ENCODE assay signal across 21 cellular contexts in the genomic region with DNA sequence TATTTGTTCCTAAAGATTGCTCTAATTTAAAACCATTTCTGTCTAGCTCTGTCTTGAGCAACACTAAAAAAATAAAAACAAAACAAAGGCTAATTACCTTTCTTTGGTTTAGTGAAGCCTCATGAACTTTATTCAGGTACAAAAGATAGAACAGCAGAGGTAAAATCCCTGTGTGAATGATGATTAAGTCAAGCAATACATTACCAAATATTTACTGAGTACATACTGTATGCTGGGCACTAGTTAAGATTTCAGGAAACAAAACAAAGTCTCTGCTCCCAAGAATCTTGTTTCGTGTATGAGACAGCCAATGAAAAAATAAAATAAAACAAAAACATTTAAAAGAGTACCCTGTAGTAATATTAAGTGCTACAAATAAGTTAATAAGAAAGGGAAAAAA.
A peak's percentile ranks its signal among the peaks of the same experiment; 100 is the strongest.
DNase-seq lines count a peak whose midpoint lies in the region; ATAC-seq, FAIRE-seq and TF ChIP-seq lines count a peak whose summit lies in the region.
"Had no signal": no experiment of that assay in that cellular context is flagged by ENCODE, and none has a peak within 500 bp of the region (broad histone marks: within the 10 kb centered on the region; RNA-seq: fewer than 3 reads in every experiment).

No MANE protein-coding gene starts in this region.

- no peaks in the 10 kb centered on the region for H3K9me3 ChIP-seq in Caco-2
- H3K9me3 ChIP-seq: BE2C, HAP-1 had no signal

- peaks cover 16% of the 10 kb centered on the region for H3K4me1 Mint-ChIP-seq in Caco-2 (ENCODE audit: low read depth, unreplicated experiment)
- H3K4me1 Mint-ChIP-seq in progenitor cell of endocrine pancreas (ENCODE audit: low read depth): peaks cover 38% of the 10 kb centered on the region
- H3K4me1 Mint-ChIP-seq: CD4-positive, CD25-positive, alpha-beta regulatory T cell; CD8-positive, alpha-beta memory T cell had no signal

- peaks cover 22% of the 10 kb centered on the region for H3K4me1 ChIP-seq in Caco-2
- H3K4me1 ChIP-seq: BE2C had no signal

- no peak for FAIRE-seq in bronchial epithelial cell (lab: Jason Lieb, UNC)
- FAIRE-seq: GM19239, K562 had no signal

- H3K36me3 ChIP-seq in Caco-2 (ENCODE audit: control insufficient read depth, insufficient read depth, low read length) (no peaks in the 10 kb centered on the region), bronchial epithelial cell (ENCODE audit: control insufficient read depth, insufficient read depth, low read length) (no peaks in the 10 kb centered on the region)
- H3K36me3 ChIP-seq: BE2C, HAP-1 had no signal

- no peak for DNase-seq in Caco-2
- DNase-seq in NCI-H69 (lab: John Stamatoyannopoulos, UW): peak; percentile 34
- peak; percentile 46 for DNase-seq in bronchial epithelial cell (ENCODE audit: low read depth)
- no peak for DNase-seq in progenitor cell of endocrine pancreas (ENCODE audit: low spot score, unreplicated experiment)
- DNase-seq in Right ventricle myocardium superior: no peak
- DNase-seq: ACHN; BE2C; C1 segment of cervical spinal cord; CD4-positive, CD25-positive, alpha-beta regulatory T cell; CD8-positive, alpha-beta memory T cell; COR-L47; DMS153; DMS79; GDM1; GM23248; IMR-90 had no signal

- CTCF ChIA-PET in Caco-2 (lab: Charles Lee): no interaction called here

- peaks cover 14% of the 10 kb centered on the region for H3K9me3 Mint-ChIP-seq in Caco-2 (ENCODE audit: unreplicated experiment)
- H3K9me3 Mint-ChIP-seq in progenitor cell of endocrine pancreas (ENCODE audit: low read depth): no peaks in the 10 kb centered on the region

- POLR2A ChIA-PET in Caco-2 (lab: Charles Lee): no interaction called here

- no peaks in the 10 kb centered on the region for H3K27me3 Mint-ChIP-seq in Caco-2 (ENCODE audit: insufficient read depth, unreplicated experiment)
- H3K27me3 Mint-ChIP-seq in progenitor cell of endocrine pancreas: peaks cover 7% of the 10 kb centered on the region
- H3K27me3 Mint-ChIP-seq: CD4-positive, CD25-positive, alpha-beta regulatory T cell; CD8-positive, alpha-beta memory T cell had no signal

- H3K27ac Mint-ChIP-seq in Caco-2 (ENCODE audit: unreplicated experiment) (peak overlapping the region; percentile 2), progenitor cell of endocrine pancreas (peak overlapping the region; percentile 30)
- H3K27ac Mint-ChIP-seq: CD4-positive, CD25-positive, alpha-beta regulatory T cell; CD8-positive, alpha-beta memory T cell had no signal

- no peak for TF ChIP-seq CTCF in Caco-2 (IDR thresholded peaks at IDR 0.05; ENCODE audit: insufficient read depth in 1 of 2, low read depth in 1 of 2, low read length in 1 of 2, severe bottlenecking in 1 of 2, unreplicated experiment in 1 of 2)
- TF ChIP-seq CTCF in bronchial epithelial cell (IDR thresholded peaks at IDR 0.05; ENCODE audit: insufficient read depth, low read length, severe bottlenecking): no peak
- no peak for TF ChIP-seq CTCF in progenitor cell of endocrine pancreas (IDR thresholded peaks at IDR 0.05; ENCODE audit: unreplicated experiment)

- intact Hi-C loops in Caco-2 (cut with micrococcal nuclease; ENCODE audit: unreplicated experiment) (no loop called here), Right ventricle myocardium superior (cut with DNase I) (no loop called here)

- no peaks in the 10 kb centered on the region for H3K36me3 Mint-ChIP-seq in Caco-2 (ENCODE audit: insufficient read depth, unreplicated experiment)
- no peaks in the 10 kb centered on the region for H3K36me3 Mint-ChIP-seq in progenitor cell of endocrine pancreas (ENCODE audit: insufficient read depth)
- H3K36me3 Mint-ChIP-seq: CD4-positive, CD25-positive, alpha-beta regulatory T cell; CD8-positive, alpha-beta memory T cell had no signal

- no peak overlapping the region for H3K4me3 ChIP-seq in Caco-2 (ENCODE audit: low read depth, low read length)
- no peak overlapping the region for H3K4me3 ChIP-seq in bronchial epithelial cell (ENCODE audit: low read depth, low read length)
- H3K4me3 ChIP-seq: GM23248, HAP-1, K562 had no signal

- no peak for ATAC-seq in Right ventricle myocardium superior (ENCODE audit: poor library complexity)
- ATAC-seq in GM21529 (IDR thresholded peaks at IDR 0.05; ENCODE audit: unreplicated experiment): no peak
- ATAC-seq in HG03025 (IDR thresholded peaks at IDR 0.05; ENCODE audit: low FRiP score, unreplicated experiment): no peak
- ATAC-seq: K562 had no signal

- no peaks in the 10 kb centered on the region for H3K27me3 ChIP-seq in Caco-2 (replicated peaks; ENCODE audit: control insufficient read depth, insufficient read depth, low read length)
- no peaks in the 10 kb centered on the region for H3K27me3 ChIP-seq in bronchial epithelial cell (ENCODE audit: control insufficient read depth, insufficient read depth, low read length)
- H3K27me3 ChIP-seq: BE2C had no signal

- H3K4me3 Mint-ChIP-seq in Caco-2 (ENCODE audit: unreplicated experiment) (no peak overlapping the region), progenitor cell of endocrine pancreas (ENCODE audit: low read depth) (peak overlapping the region; percentile 0)
- H3K4me3 Mint-ChIP-seq: CD4-positive, CD25-positive, alpha-beta regulatory T cell; CD8-positive, alpha-beta memory T cell had no signal

- no TSS peak for BruUV-seq in Caco-2 (replicated peaks; lab: Mats Ljungman, UMichigan)

Comparison
In these comparisons a context has a peak if more than half of its experiments do, and no peak if none do; other contexts are left out.
1. DNase-seq: peak in NCI-H69 (single experiment) and bronchial epithelial cell (single experiment); none in Caco-2 (0 of 2), progenitor cell of endocrine pancreas (single experiment) and Right ventricle myocardium superior (single experiment).